In genomic region chr3:154060606-154061380, GRCh38 we compare ENCODE assay signal across 11 cellular contexts.
A peak's percentile ranks its signal among the peaks of the same experiment; 100 is the strongest.
DNase-seq lines count a peak whose midpoint lies in the region; ATAC-seq and TF ChIP-seq lines count a peak whose summit lies in the region.
"Had no signal": no experiment of that assay in that cellular context is flagged by ENCODE, and none has a peak within 500 bp of the region (broad histone marks: within the 10 kb centered on the region; RNA-seq: fewer than 3 reads in every experiment).

No MANE protein-coding gene starts in this region.

- ATAC-seq in gastroesophageal sphincter: peak; percentile 92
- no peak for ATAC-seq in HG03432 (IDR thresholded peaks at IDR 0.05; ENCODE audit: unreplicated experiment)

- TF ChIP-seq CTCF in gastroesophageal sphincter (IDR thresholded peaks at IDR 0.05): no peak
- no peak for TF ChIP-seq CTCF in neural crest cell (conservative IDR thresholded peaks at IDR 0.05)
- TF ChIP-seq CTCF in endothelial cell (IDR thresholded peaks at IDR 0.05; ENCODE audit: unreplicated experiment): no peak

- H3K9me3 ChIP-seq in gastroesophageal sphincter: no peaks in the 10 kb centered on the region

- peak overlapping the region; percentile 52 for H3K27ac ChIP-seq in angular gyrus (ENCODE audit: low read depth, low read length)
- peak overlapping the region; percentile 80 to 91 (median 86) for H3K27ac ChIP-seq in gastroesophageal sphincter

- peaks cover 20% of the 10 kb centered on the region for H3K4me1 Mint-ChIP-seq in neural crest cell
- peaks cover 3% of the 10 kb centered on the region for H3K4me1 Mint-ChIP-seq in endothelial cell (ENCODE audit: unreplicated experiment)
- no peaks in the 10 kb centered on the region for H3K4me1 Mint-ChIP-seq in activated CD4-positive, alpha-beta T cell treated with anti-CD3 and anti-CD28 coated beads, Interleukin-2, amount 10 ng/mL, durations not matched to agents 24 days and 14 days

- H3K36me3 Mint-ChIP-seq in neural crest cell (ENCODE audit: low read depth) (no peaks in the 10 kb centered on the region), endothelial cell (ENCODE audit: low read depth, unreplicated experiment) (no peaks in the 10 kb centered on the region)
- H3K36me3 Mint-ChIP-seq in activated CD4-positive, alpha-beta T cell treated with anti-CD3 and anti-CD28 coated beads, Interleukin-2, amount 10 ng/mL, durations not matched to agents 24 days and 14 days (ENCODE audit: low read depth): no peaks in the 10 kb centered on the region

- TF ChIP-seq POLR2A in gastroesophageal sphincter (IDR thresholded peaks at IDR 0.05): no peak

- WGBS in gastroesophageal sphincter (ENCODE audit: low coverage in 1 of 2), 2 donors: 17 to 22% methylated on average over 5 of the region's 5 CpGs

- DNase-seq in AG08395 (ENCODE audit: low spot score): peak; percentile 61
- no peak for DNase-seq in neural crest cell (ENCODE audit: low read depth, low spot score)
- DNase-seq in T-helper 9 cell: no peak
- DNase-seq in endothelial cell (ENCODE audit: low spot score): no peak
- no peak for DNase-seq in activated CD4-positive, alpha-beta T cell treated with anti-CD3 and anti-CD28 coated beads, Interleukin-2, amount 10 ng/mL, durations not matched to agents 24 days and 14 days
- DNase-seq: AML-193, small intestine had no signal

- intact Hi-C loops in activated CD4-positive, alpha-beta T cell treated with anti-CD3 and anti-CD28 coated beads, Interleukin-2, amount 10 ng/mL, durations not matched to agents 24 days and 14 days (cut with micrococcal nuclease): no loop called here

- peaks cover 0 to 31% (median 4%) of the 10 kb centered on the region in 3 donors for H3K4me1 ChIP-seq in gastroesophageal sphincter

- peak overlapping the region; percentile 81 for H3K27ac Mint-ChIP-seq in neural crest cell (ENCODE audit: unreplicated experiment)
- H3K27ac Mint-ChIP-seq in endothelial cell (ENCODE audit: unreplicated experiment): no peak overlapping the region
- no peak overlapping the region for H3K27ac Mint-ChIP-seq in activated CD4-positive, alpha-beta T cell treated with anti-CD3 and anti-CD28 coated beads, Interleukin-2, amount 10 ng/mL, durations not matched to agents 24 days and 14 days
- H3K27ac Mint-ChIP-seq: stimulated activated naive CD8-positive, alpha-beta T cell treated with anti-CD3 and anti-CD28 coated beads, Interleukin-15, Interleukin-2, amounts not matched to agents 100 ng/mL and 50 ng/mL, for 24 hours had no signal

- H3K27me3 Mint-ChIP-seq in neural crest cell (ENCODE audit: low read depth) (no peaks in the 10 kb centered on the region), endothelial cell (ENCODE audit: unreplicated experiment) (no peaks in the 10 kb centered on the region)
- no peaks in the 10 kb centered on the region for H3K27me3 Mint-ChIP-seq in activated CD4-positive, alpha-beta T cell treated with anti-CD3 and anti-CD28 coated beads, Interleukin-2, amount 10 ng/mL, durations not matched to agents 24 days and 14 days

- H3K36me3 ChIP-seq in gastroesophageal sphincter: no peaks in the 10 kb centered on the region

- TF ChIP-seq EP300 in gastroesophageal sphincter (IDR thresholded peaks at IDR 0.05): no peak

- H3K4me3 Mint-ChIP-seq in neural crest cell: no peak overlapping the region
- H3K4me3 Mint-ChIP-seq in endothelial cell (ENCODE audit: unreplicated experiment): no peak overlapping the region
- H3K4me3 Mint-ChIP-seq in activated CD4-positive, alpha-beta T cell treated with anti-CD3 and anti-CD28 coated beads, Interleukin-2, amount 10 ng/mL, durations not matched to agents 24 days and 14 days: no peak overlapping the region
- H3K4me3 Mint-ChIP-seq: stimulated activated naive CD8-positive, alpha-beta T cell treated with anti-CD3 and anti-CD28 coated beads, Interleukin-15, Interleukin-2, amounts not matched to agents 100 ng/mL and 50 ng/mL, for 24 hours had no signal

- H3K4me3 ChIP-seq in gastroesophageal sphincter: no peak overlapping the region

- no peaks in the 10 kb centered on the region for H3K27me3 ChIP-seq in gastroesophageal sphincter

- H3K9me3 Mint-ChIP-seq in neural crest cell (no peaks in the 10 kb centered on the region), endothelial cell (ENCODE audit: unreplicated experiment) (no peaks in the 10 kb centered on the region)
- H3K9me3 Mint-ChIP-seq in activated CD4-positive, alpha-beta T cell treated with anti-CD3 and anti-CD28 coated beads, Interleukin-2, amount 10 ng/mL, durations not matched to agents 24 days and 14 days: no peaks in the 10 kb centered on the region
- H3K9me3 Mint-ChIP-seq: stimulated activated naive CD8-positive, alpha-beta T cell treated with anti-CD3 and anti-CD28 coated beads, Interleukin-15, Interleukin-2, amounts not matched to agents 100 ng/mL and 50 ng/mL, for 24 hours had no signal
